In the genomic region with DNA sequence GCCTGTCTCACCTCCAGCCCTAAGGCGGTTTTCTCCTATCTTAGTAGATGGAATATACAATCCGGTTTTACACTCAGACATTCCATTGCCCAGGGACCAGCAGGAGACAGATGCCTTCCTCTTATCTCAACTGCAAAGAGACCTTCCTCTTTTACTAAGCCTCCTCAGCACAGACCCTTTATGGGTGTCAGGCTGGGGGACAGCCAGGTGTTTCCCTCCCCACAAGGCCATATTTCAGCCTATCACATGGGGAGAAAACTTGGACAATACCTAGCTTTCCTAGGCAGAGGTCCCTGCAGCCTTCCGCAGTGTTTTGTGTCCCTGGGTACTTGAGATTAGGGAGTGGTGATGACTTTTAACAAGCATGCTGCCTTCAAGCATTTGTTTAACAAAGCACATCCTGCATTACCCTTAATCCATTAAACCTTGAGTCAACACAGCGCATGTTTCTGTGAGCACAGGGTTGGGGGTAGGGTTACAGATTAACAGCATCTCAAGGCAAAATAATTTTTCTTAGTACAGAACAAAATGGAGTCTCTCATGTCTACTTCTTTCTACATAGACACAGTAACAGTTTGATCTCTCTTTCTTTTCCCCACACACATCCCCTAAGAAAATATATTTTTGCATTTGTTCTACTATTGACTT, we compare ENCODE assay signal across 1 cellular context.
A peak's percentile ranks its signal among the peaks of the same experiment; 100 is the strongest.
TF ChIP-seq lines count a peak whose summit lies in the region.

No MANE protein-coding gene starts in this region.

TF ChIP-seq in GM23338, 12 proteins besides CTCF, POLR2A, EP300 and RAD21 (continued from another document):
- TF ChIP-seq, protein P1, sequence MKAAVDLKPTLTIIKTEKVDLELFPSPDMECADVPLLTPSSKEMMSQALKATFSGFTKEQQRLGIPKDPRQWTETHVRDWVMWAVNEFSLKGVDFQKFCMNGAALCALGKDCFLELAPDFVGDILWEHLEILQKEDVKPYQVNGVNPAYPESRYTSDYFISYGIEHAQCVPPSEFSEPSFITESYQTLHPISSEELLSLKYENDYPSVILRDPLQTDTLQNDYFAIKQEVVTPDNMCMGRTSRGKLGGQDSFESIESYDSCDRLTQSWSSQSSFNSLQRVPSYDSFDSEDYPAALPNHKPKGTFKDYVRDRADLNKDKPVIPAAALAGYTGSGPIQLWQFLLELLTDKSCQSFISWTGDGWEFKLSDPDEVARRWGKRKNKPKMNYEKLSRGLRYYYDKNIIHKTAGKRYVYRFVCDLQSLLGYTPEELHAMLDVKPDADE (IDR thresholded peaks at IDR 0.05): peak; percentile 61
- TF ChIP-seq CREB1 (CRISPR knock-in tag; IDR thresholded peaks at IDR 0.05; ENCODE audit: low read depth): peak; percentile 39; the same call in 1 of the 2 replicates
TF ChIP-seq in GM23338: peak in this region for 4; not testable (repeated sequence) for 8.
